In genomic region chr1:15975805-15976680, GRCh38 we compare ENCODE assay signal across 8 cellular contexts. TPM values are rescaled to one million over a fixed set of nuclear protein-coding genes. Genes with fewer than 3 reads are reported as not detected.
DNase-seq lines count a peak whose midpoint lies in the region; ATAC-seq lines count a peak whose summit lies in the region.

Gene ZBTB17 (minus strand): TSS chr1:15976101. CDS start chr1:15948495, 27,606 bp downstream.

- DNase-seq in CD4-positive, alpha-beta memory T cell, result peak; percentile 94 to 96 (median 95)
- DNase-seq in HT-29 (ENCODE audit: low spot score) (peak; percentile 95), lung microvascular endothelial cell (ENCODE audit: low read depth in 2 of 2) (peak; percentile 94 to 96)
- DNase-seq in NK-92 treated with Interleukin-12 subunit alpha and Interleukin-12 subunit beta, amount 100 ng/mL, for 24 hours (lab: John Stamatoyannopoulos, UW), result peak; percentile 88
- DNase-seq in activated CD8-positive, alpha-beta memory T cell treated with anti-CD3 and anti-CD28 coated beads for 24 hours, result peak; percentile 99
- peak; percentile 90 for DNase-seq in effector CD8-positive, alpha-beta T cell (lab: John Stamatoyannopoulos, UW)
- DNase-seq in stimulated activated CD4-positive, alpha-beta T cell treated with anti-CD3 and anti-CD28 coated beads, TNF-alpha, amount 100 ng/mL, for 4 hours (ENCODE audit: low read depth in 3 of 3), result peak; percentile 92 to 94 (median 94)

- intact Hi-C loops in CD4-positive, alpha-beta memory T cell (cut with micrococcal nuclease), result loop anchor here (1.0 to 10.0 kb wide), 4 partner anchors 27 to 451 kb away; partner anchors contain the start of genes CASP9, DNAJC16 and SZRD1

- peaks cover 0 to 2% (median 0%) of the 10 kb centered on the region in 8 donors for H3K9me3 Mint-ChIP-seq in CD4-positive, alpha-beta memory T cell

- H3K9me3 ChIP-seq in CD4-positive, alpha-beta memory T cell (ENCODE audit: control insufficient read depth in 1 of 2, low read length in 2 of 2), result no peaks in the 10 kb centered on the region

- peak within 1 kb of the TSS; percentile 70 for H3K27ac ChIP-seq in CD4-positive, alpha-beta memory T cell (ENCODE audit: low read depth, low read length)

- ATAC-seq in GM19468 (IDR thresholded peaks at IDR 0.05; ENCODE audit: extremely low read depth, unreplicated experiment), result peak; percentile 67

- H3K27me3 ChIP-seq in CD4-positive, alpha-beta memory T cell (ENCODE audit: insufficient read depth, low read length), result no peaks in the 10 kb centered on the region

- peaks cover 25% of the 10 kb centered on the region for H3K4me1 ChIP-seq in CD4-positive, alpha-beta memory T cell (ENCODE audit: insufficient read depth, low read length)

- POLR2A ChIA-PET in CD4-positive, alpha-beta memory T cell (lab: Charles Lee; ENCODE audit: partially characterized antibody), result interaction anchor here (0.7 to 2.7 kb wide), 12 partner anchors 10 to 376 kb away, joined by 3 to 26 read pairs (median 4); partner anchors contain the start of genes FBXO42 and SPEN

- H3K27ac Mint-ChIP-seq in CD4-positive, alpha-beta memory T cell, result peak within 1 kb of the TSS; percentile 88 to 96 (median 94)

- H3K4me3 ChIP-seq in CD4-positive, alpha-beta memory T cell (ENCODE audit: low read length in 2 of 2), result peak within 1 kb of the TSS; percentile 43 to 83

- peaks cover 19 to 32% of the 10 kb centered on the region in 2 donors for H3K36me3 Mint-ChIP-seq in CD4-positive, alpha-beta memory T cell

- H3K4me1 Mint-ChIP-seq in CD4-positive, alpha-beta memory T cell, result peaks cover 22 to 43% (median 32%) of the 10 kb centered on the region in 4 donors

- no peaks in the 10 kb centered on the region for H3K27me3 Mint-ChIP-seq in CD4-positive, alpha-beta memory T cell

- H3K4me3 Mint-ChIP-seq in CD4-positive, alpha-beta memory T cell, result peak within 1 kb of the TSS; percentile 87 to 97 (median 89)

- peaks cover 13% of the 10 kb centered on the region for H3K36me3 ChIP-seq in CD4-positive, alpha-beta memory T cell (ENCODE audit: insufficient read depth, low read length)

- CTCF ChIA-PET in CD4-positive, alpha-beta memory T cell (lab: Charles Lee; ENCODE audit: partially characterized antibody), result interaction anchor here (0.9 to 2.2 kb wide), 9 partner anchors 10 to 185 kb away, joined by 3 to 10 read pairs (median 5); no protein-coding TSS in a partner anchor

RNA-seq across cellular contexts. Expression of gene ZBTB17, which starts in this region (rescaled TPM):
- 10 to 100 TPM; 52.6 to 61.0 TPM for total RNA-seq in CD4-positive, alpha-beta memory T cell
- 10 to 100 TPM in 1 of 2 donors, 1 to 10 TPM in 1; 5.2 to 24.3 TPM for polyA plus RNA-seq in CD4-positive, alpha-beta memory T cell
- total RNA-seq in HT-29 (2014; rRNA removed; shearing (Covaris generic)), result 44.1 and 45.5 TPM in 2 replicates
- 28.8 and 49.2 TPM in 2 replicates for total RNA-seq in lung microvascular endothelial cell

Comparison
In these comparisons a context has a peak if more than half of its experiments do, and no peak if none do; other contexts are left out.
1. Peak in every context shown above with its lines: DNase-seq, ATAC-seq, H3K4me3 ChIP-seq and H3K27ac ChIP-seq.